Comparison of ENCODE assay signal across 8 cellular contexts in genomic region chr5:36241636-36242533, GRCh38. TPM values are rescaled to one million over a fixed set of nuclear protein-coding genes. Genes with fewer than 3 reads are reported as not detected.
DNase-seq lines count a peak whose midpoint lies in the region; ATAC-seq and TF ChIP-seq lines count a peak whose summit lies in the region.

Gene NADK2, minus strand, starts transcription at chr5:36241925. Its CDS starts 127 bp downstream, at chr5:36241798.

- H3K27me3 Mint-ChIP-seq in activated T-cell treated with anti-CD3 and anti-CD28 coated beads, Interleukin-2, amount 50 U/mL, for 24 hours = no peaks in the 10 kb centered on the region

- no peaks in the 10 kb centered on the region for H3K36me3 ChIP-seq in mucosa of rectum (ENCODE audit: control insufficient read depth in 2 of 2, insufficient read depth in 2 of 2, low read length in 2 of 2)

- no peaks in the 10 kb centered on the region for H3K27me3 ChIP-seq in mucosa of rectum (ENCODE audit: control insufficient read depth in 2 of 2, insufficient read depth in 2 of 2, low read length in 2 of 2)

- peak within 1 kb of the TSS; percentile 87 to 89 for H3K9ac ChIP-seq in mucosa of rectum (ENCODE audit: low read depth in 1 of 2, low read length in 2 of 2)

- peak; percentile 88 for DNase-seq in DMS79 treated with DMSO at 0.1 percent for 48 hours (lab: John Stamatoyannopoulos, UW)
- DNase-seq in KG1 (lab: John Stamatoyannopoulos, UW) = peak; percentile 94
- peak; percentile 94 for DNase-seq in activated T-cell treated with anti-CD3 and anti-CD28 coated beads, Interleukin-2, amount 50 U/mL, for 24 hours
- DNase-seq in erythroblast (lab: John Stamatoyannopoulos, UW) = peak; percentile 97 to 98
- peak; percentile 90 for DNase-seq in stimulated activated CD8-positive, alpha-beta memory T cell treated with anti-CD3 and anti-CD28 coated beads, Interleukin-4, amount 100 ng/mL, for 48 hours

- H3K4me3 Mint-ChIP-seq in activated T-cell treated with anti-CD3 and anti-CD28 coated beads, Interleukin-2, amount 50 U/mL, for 24 hours = peak within 1 kb of the TSS; percentile 83

- H3K4me1 Mint-ChIP-seq in activated T-cell treated with anti-CD3 and anti-CD28 coated beads, Interleukin-2, amount 50 U/mL, for 24 hours (ENCODE audit: low read depth) = peaks cover 40% of the 10 kb centered on the region

- H3K36me3 Mint-ChIP-seq in activated T-cell treated with anti-CD3 and anti-CD28 coated beads, Interleukin-2, amount 50 U/mL, for 24 hours (ENCODE audit: low read depth) = peaks cover 1% of the 10 kb centered on the region

- peak; percentile 89 for ATAC-seq in GM21723 (IDR thresholded peaks at IDR 0.05; ENCODE audit: unreplicated experiment)

- H3K9me3 Mint-ChIP-seq in activated T-cell treated with anti-CD3 and anti-CD28 coated beads, Interleukin-2, amount 50 U/mL, for 24 hours = no peaks in the 10 kb centered on the region

- H3K27ac ChIP-seq in mucosa of rectum (ENCODE audit: low read depth in 2 of 2, low read length in 2 of 2) = peak within 1 kb of the TSS; percentile 90 to 91

- no peaks in the 10 kb centered on the region for H3K9me3 ChIP-seq in mucosa of rectum (ENCODE audit: control insufficient read depth in 2 of 2, low read length in 2 of 2)

- TF ChIP-seq POLR2A in erythroblast (IDR thresholded peaks at IDR 0.05; ENCODE audit: low read length) = peak; percentile 88

- H3K4me3 ChIP-seq in mucosa of rectum (ENCODE audit: low read length in 2 of 2) = peak within 1 kb of the TSS; percentile 85 to 88

- peak within 1 kb of the TSS; percentile 95 for H3K27ac Mint-ChIP-seq in activated T-cell treated with anti-CD3 and anti-CD28 coated beads, Interleukin-2, amount 50 U/mL, for 24 hours

- H3K4me1 ChIP-seq in mucosa of rectum (ENCODE audit: control insufficient read depth in 2 of 2, insufficient read depth in 2 of 2, low read length in 2 of 2) = peaks cover 4 to 16% of the 10 kb centered on the region in 2 donors

TF ChIP-seq in PFSK-1, 5 proteins besides CTCF, POLR2A, EP300 and RAD21:
- TF ChIP-seq TAF1 (IDR thresholded peaks at IDR 0.05; ENCODE audit: borderline replicate concordance, insufficient read depth, low read length) (0 out of 2 replicates have a peak, but pooled peaks have one; percentile 19), POLR2AphosphoS5 (IDR thresholded peaks at IDR 0.05; ENCODE audit: low read depth, low read length) (peak; percentile 44; the same call in 1 of the 2 replicates), FOXP2 (optimal IDR thresholded peaks at IDR 0.05; ENCODE audit: borderline replicate concordance, extremely low read depth, extremely low read length, insufficient read depth) (peak; percentile 74), REST (IDR thresholded peaks at IDR 0.05; ENCODE audit: insufficient read depth in 1 of 2, low read depth in 2 of 2, low read length in 2 of 2) (0 out of 4 replicates have a peak, but pooled peaks of 1 of the 2 experiments have one; percentile 13), SIN3A (IDR thresholded peaks at IDR 0.05; ENCODE audit: borderline replicate concordance, insufficient read depth, low read length) (0 out of 2 replicates have a peak, but pooled peaks have one; percentile 22)

RNA-seq across cellular contexts. Expression of gene NADK2, which starts in this region (rescaled TPM):
- polyA plus RNA-seq in PFSK-1 (2012; ENCODE audit: insufficient read length, low read depth) = 10.4 TPM

Comparison
In these comparisons a context has a peak if more than half of its experiments do, and no peak if none do; other contexts are left out.
1. Peak in every context shown above with its lines: DNase-seq, ATAC-seq, H3K4me3 ChIP-seq and H3K27ac ChIP-seq.